In the genomic region with DNA sequence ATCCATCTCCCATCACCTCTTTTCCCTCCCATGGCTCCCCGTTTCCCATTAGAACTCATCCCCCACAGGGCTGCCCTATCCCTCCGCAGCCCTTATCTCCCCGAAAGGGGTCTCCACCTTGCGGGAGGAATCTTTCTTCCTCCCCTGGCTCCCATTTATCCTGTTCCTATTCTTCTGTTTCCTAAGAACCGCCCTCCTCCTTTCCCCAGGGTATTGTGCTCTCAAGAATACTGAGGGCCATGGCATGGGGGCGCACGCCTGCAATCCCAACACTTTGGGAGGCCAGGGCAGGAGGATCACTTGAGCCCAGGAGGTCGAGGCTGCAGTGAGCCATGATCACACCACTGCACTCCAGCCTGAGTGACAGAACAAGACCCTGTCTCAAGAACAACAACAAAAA, we compare ENCODE assay signal across 11 cellular contexts. TPM values are rescaled to one million over a fixed set of nuclear protein-coding genes. Genes with fewer than 3 reads are reported as not detected.
DNase-seq lines count a peak whose midpoint lies in the region; ATAC-seq and TF ChIP-seq lines count a peak whose summit lies in the region.
"Had no signal": no experiment of that assay in that cellular context is flagged by ENCODE, and none has a peak within 500 bp of the region (broad histone marks: within the 10 kb centered on the region; RNA-seq: fewer than 3 reads in every experiment).

No MANE protein-coding gene starts in this region.

- H3K4me1 ChIP-seq in A673 (ENCODE audit: insufficient read depth, low read length, poor library complexity, severe bottlenecking): no peaks in the 10 kb centered on the region
- H3K4me1 ChIP-seq in GM23248 (ENCODE audit: insufficient read depth): no peaks in the 10 kb centered on the region
- H3K4me1 ChIP-seq: SJSA1 had no signal

- 53 to 65% methylated on average over 8 of the region's 8 CpGs for WGBS in GM23248 (ENCODE audit: low coverage in 1 of 2, low lambda C conversion rate in 2 of 2, missing lambda C conversion rate in 2 of 2), 2 experiments

- in situ Hi-C loops in GM23248 (cut with MboI): loop anchor here (25.0 kb wide), 1 partner anchor 95 kb away; no protein-coding TSS in a partner anchor

- CTCF ChIA-PET in A673 (lab: Charles Lee): no interaction called here

- H3K4me3 Mint-ChIP-seq in chondrocyte (ENCODE audit: unreplicated experiment): peak overlapping the region; percentile 69
- peak overlapping the region; percentile 82 to 94 (median 87) for H3K4me3 Mint-ChIP-seq in naive thymus-derived CD8-positive, alpha-beta T cell

- intact Hi-C loops in A673 (cut with micrococcal nuclease; ENCODE audit: unreplicated experiment): no loop called here

- H3K36me3 ChIP-seq in A673 (ENCODE audit: insufficient read depth, low read length, poor library complexity, severe bottlenecking): no peaks in the 10 kb centered on the region
- H3K36me3 ChIP-seq in GM23248 (ENCODE audit: low read depth): no peaks in the 10 kb centered on the region
- H3K36me3 ChIP-seq: SJSA1 had no signal

- no peak overlapping the region for H3K27ac ChIP-seq in A673 (ENCODE audit: low read depth, low read length, poor library complexity, severe bottlenecking)
- H3K27ac ChIP-seq in GM23248: no peak overlapping the region
- H3K27ac ChIP-seq: SJSA1 had no signal

- no peaks in the 10 kb centered on the region for H4K20me1 ChIP-seq in GM23248 (ENCODE audit: insufficient read depth)

- POLR2A ChIA-PET in A673 (lab: Charles Lee; ENCODE audit: low non-redundant PET): no interaction called here
- POLR2A ChIA-PET in naive thymus-derived CD8-positive, alpha-beta T cell (lab: Charles Lee): interaction anchor here (0.6 to 6.3 kb wide), 16 partner anchors 13 to 286 kb away, joined by 3 to 95 read pairs (median 7); a partner anchor contains a TSS

- ATAC-seq in naive thymus-derived CD8-positive, alpha-beta T cell: no peak
- ATAC-seq in GM21717 (IDR thresholded peaks at IDR 0.05; ENCODE audit: unreplicated experiment) (no peak), HG03039 (IDR thresholded peaks at IDR 0.05; ENCODE audit: unreplicated experiment) (no peak), HG03460 (IDR thresholded peaks at IDR 0.05; ENCODE audit: unreplicated experiment) (no peak)

- H3K9me3 ChIP-seq in A673 (ENCODE audit: low read depth, low read length, poor library complexity, severe bottlenecking) (no peaks in the 10 kb centered on the region), GM23248 (ENCODE audit: low read depth) (no peaks in the 10 kb centered on the region)
- H3K9me3 ChIP-seq: SJSA1 had no signal

- H3K9ac ChIP-seq in GM23248: peak overlapping the region; percentile 67

- H3K27me3 Mint-ChIP-seq in chondrocyte (ENCODE audit: low read depth): peaks cover 26% of the 10 kb centered on the region
- H3K27me3 Mint-ChIP-seq in naive thymus-derived CD8-positive, alpha-beta T cell: no peaks in the 10 kb centered on the region

- H3K27me3 ChIP-seq in A673 (replicated peaks; ENCODE audit: insufficient read depth, low read depth, low read length, poor library complexity) (peaks cover 26% of the 10 kb centered on the region), GM23248 (replicated peaks; ENCODE audit: insufficient read depth) (no peaks in the 10 kb centered on the region)
- H3K27me3 ChIP-seq: SJSA1 had no signal

- no peaks in the 10 kb centered on the region for H3K36me3 Mint-ChIP-seq in chondrocyte (ENCODE audit: low read depth)
- H3K36me3 Mint-ChIP-seq in naive thymus-derived CD8-positive, alpha-beta T cell: no peaks in the 10 kb centered on the region

- H3K9me2 ChIP-seq in GM23248 (ENCODE audit: insufficient read depth): no peaks in the 10 kb centered on the region

- DNase-seq in A673 (ENCODE audit: low spot score): no peak
- no peak for DNase-seq in GM23248
- no peak for DNase-seq in chondrocyte (ENCODE audit: low spot score)
- no peak for DNase-seq in naive thymus-derived CD8-positive, alpha-beta T cell
- DNase-seq in midbrain (lab: John Stamatoyannopoulos, UW): no peak

- peak overlapping the region; percentile 79 for H3K4me2 ChIP-seq in GM23248 (ENCODE audit: unreplicated experiment)

- no peaks in the 10 kb centered on the region for H3K9me3 Mint-ChIP-seq in chondrocyte (ENCODE audit: low read depth)
- no peaks in the 10 kb centered on the region for H3K9me3 Mint-ChIP-seq in naive thymus-derived CD8-positive, alpha-beta T cell

- H3K4me1 Mint-ChIP-seq in chondrocyte (ENCODE audit: low read depth): peaks cover 11% of the 10 kb centered on the region
- peaks cover 32 to 92% (median 45%) of the 10 kb centered on the region in 4 donors for H3K4me1 Mint-ChIP-seq in naive thymus-derived CD8-positive, alpha-beta T cell

- H3F3A ChIP-seq in GM23248 (ENCODE audit: insufficient read depth): no peaks in the 10 kb centered on the region

- no TSS peak for BruUV-seq in A673 (replicated peaks; lab: Mats Ljungman, UMichigan)

- no peak overlapping the region for H3K27ac Mint-ChIP-seq in chondrocyte (ENCODE audit: unreplicated experiment)
- H3K27ac Mint-ChIP-seq in naive thymus-derived CD8-positive, alpha-beta T cell: peak overlapping the region; percentile 90 to 98 (median 94)

- H3K79me2 ChIP-seq in GM23248 (ENCODE audit: insufficient read depth): no peaks in the 10 kb centered on the region

- TF ChIP-seq CTCF in A673 (conservative IDR thresholded peaks at IDR 0.05; ENCODE audit: low read depth, low read length) (no peak), chondrocyte (IDR thresholded peaks at IDR 0.05) (no peak)

- peak overlapping the region; percentile 33 for H3K4me3 ChIP-seq in A673 (ENCODE audit: low read depth, low read length, poor library complexity, severe bottlenecking)
- peak overlapping the region; percentile 65; the same call in 1 of the 2 replicates for H3K4me3 ChIP-seq in GM23248
- H3K4me3 ChIP-seq: SJSA1 had no signal

- peak overlapping the region; percentile 94 for H2AFZ ChIP-seq in GM23248

RNA-seq across cellular contexts. Expression of a gene that starts 0.7 kb away (rescaled TPM):
- total RNA-seq in A673 (2021) (not detected in 2 replicates), chondrocyte (0.51 to 1.1 TPM (median 1.1 TPM) in 3 replicates)
- 3.9 TPM in 1 of 2 replicates, not detected in the other for total RNA-seq in GM23248 (2014; rRNA removed; shearing (Covaris generic))
- 1.6 and 1.9 TPM in 2 replicates for polyA plus RNA-seq in GM23248 (2016; fragmentation: Nextera tagmentation; extraction: Ambion mirVana)
- total RNA-seq in naive thymus-derived CD8-positive, alpha-beta T cell: 1 to 10 TPM; 7.8 to 8.0 TPM
- polyA plus RNA-seq in naive thymus-derived CD8-positive, alpha-beta T cell: 1 to 10 TPM in 1 of 3 donors, under 1 TPM in 2; 0.80 to 1.5 (median 0.91) TPM
- total RNA-seq: SJSA1 had no signal

RNA-seq across cellular contexts. Expression of a gene that starts 12.5 kb away (rescaled TPM):
- total RNA-seq in A673 (2021) (31.8 and 31.9 TPM in 2 replicates), chondrocyte (50.7 to 54.7 TPM (median 54.3 TPM) in 3 replicates)
- total RNA-seq in GM23248 (2014; rRNA removed; shearing (Covaris generic)): 21.6 and 33.0 TPM in 2 replicates
- 14.1 and 14.9 TPM in 2 replicates for polyA plus RNA-seq in GM23248 (2016; fragmentation: Nextera tagmentation; extraction: Ambion mirVana)
- total RNA-seq in naive thymus-derived CD8-positive, alpha-beta T cell: 10 to 100 TPM; 43.5 to 44.4 TPM
- 1 to 10 TPM; 3.0 to 8.1 (median 4.8) TPM for polyA plus RNA-seq in naive thymus-derived CD8-positive, alpha-beta T cell

RNA-seq across cellular contexts. Expression of a gene that starts 33.2 kb away (rescaled TPM):
- total RNA-seq in A673 (2021) (not detected in 2 replicates), chondrocyte (not detected in 3 replicates)
- not detected in 2 replicates for total RNA-seq in GM23248 (2014; rRNA removed; shearing (Covaris generic))
- 0.58 TPM in 1 of 2 replicates, not detected in the other for polyA plus RNA-seq in GM23248 (2016; fragmentation: Nextera tagmentation; extraction: Ambion mirVana)
- total RNA-seq in naive thymus-derived CD8-positive, alpha-beta T cell: 10 to 100 TPM; 24.2 to 25.4 TPM
- polyA plus RNA-seq in naive thymus-derived CD8-positive, alpha-beta T cell: 100 to 1,000 TPM in 1 of 3 donors, 10 to 100 TPM in 2; 82.2 to 128 (median 91.6) TPM
- total RNA-seq: renal cortical epithelial cell, SJSA1, temporal lobe had no signal

RNA-seq across cellular contexts. Expression of a gene that starts 40.3 kb away (rescaled TPM):
- total RNA-seq in A673 (2021) (13,531 and 14,573 TPM in 2 replicates), chondrocyte (11,782 to 13,339 TPM (median 12,386 TPM) in 3 replicates)
- total RNA-seq in GM23248 (2014; rRNA removed; shearing (Covaris generic)): 14,230 and 20,944 TPM in 2 replicates
- not detected in 2 replicates for polyA plus RNA-seq in GM23248 (2016; fragmentation: Nextera tagmentation; extraction: Ambion mirVana)
- over 10,000 TPM; 14,495 to 21,271 TPM for total RNA-seq in naive thymus-derived CD8-positive, alpha-beta T cell
- 10 to 100 TPM in 1 of 3 donors, not detected in 2; 33.0 TPM for polyA plus RNA-seq in naive thymus-derived CD8-positive, alpha-beta T cell

RNA-seq across cellular contexts. Expression of a gene that starts 40.5 kb away (rescaled TPM):
- total RNA-seq in A673 (2021) (12.9 and 16.4 TPM in 2 replicates), chondrocyte (31.1 to 55.2 TPM (median 52.2 TPM) in 3 replicates)
- total RNA-seq in GM23248 (2014; rRNA removed; shearing (Covaris generic)): 20.5 and 28.6 TPM in 2 replicates
- polyA plus RNA-seq in GM23248 (2016; fragmentation: Nextera tagmentation; extraction: Ambion mirVana): 52.8 and 55.7 TPM in 2 replicates
- 10 to 100 TPM; 13.8 to 16.6 TPM for total RNA-seq in naive thymus-derived CD8-positive, alpha-beta T cell
- 10 to 100 TPM; 45.9 to 59.0 (median 51.5) TPM for polyA plus RNA-seq in naive thymus-derived CD8-positive, alpha-beta T cell

Comparison
In these comparisons a context has a peak if more than half of its experiments do, and no peak if none do; other contexts are left out.
1. RNA of a gene that starts 33.2 kb away (total RNA-seq): 24.2 to 25.4 TPM in naive thymus-derived CD8-positive, alpha-beta T cell; not detected in GM23248, not detected in A673 and not detected in chondrocyte; every median in the first group is over 10 times any median in the second.